In the genomic region with DNA sequence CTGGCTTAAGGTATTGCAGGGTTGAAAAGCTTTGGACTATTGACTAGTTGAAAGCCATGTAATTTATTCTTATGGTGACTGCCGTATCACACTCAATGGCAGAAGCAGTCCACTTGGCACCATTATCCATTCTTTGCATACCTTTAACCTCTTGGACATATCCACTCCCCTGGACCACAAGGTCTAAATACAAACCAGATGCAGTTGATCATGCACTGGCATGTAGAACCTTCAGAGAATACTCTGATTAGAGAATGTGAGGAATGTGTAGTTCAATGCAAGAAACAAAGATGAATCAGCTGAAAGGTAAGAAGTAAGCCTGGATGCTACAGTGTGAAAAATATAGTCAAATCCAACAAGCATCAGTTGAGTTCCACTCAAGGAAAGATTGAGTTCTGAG, we compare ENCODE assay signal across 13 cellular contexts.
DNase-seq lines count a peak whose midpoint lies in the region; ATAC-seq and TF ChIP-seq lines count a peak whose summit lies in the region.
"Had no signal": no experiment of that assay in that cellular context is flagged by ENCODE, and none has a peak within 500 bp of the region (broad histone marks: within the 10 kb centered on the region; RNA-seq: fewer than 3 reads in every experiment).

No MANE protein-coding gene starts in this region.

- TF ChIP-seq CTCF in cardiac muscle cell (IDR thresholded peaks at IDR 0.05; ENCODE audit: low read depth, low read length) (no peak), WTC11 (IDR thresholded peaks at IDR 0.05) (no peak), fibroblast of the aortic adventitia (IDR thresholded peaks at IDR 0.05; ENCODE audit: insufficient read depth, low read length) (no peak)

- no peaks in the 10 kb centered on the region for H3K27me3 ChIP-seq in cardiac muscle cell
- H3K27me3 ChIP-seq: ascending aorta, pancreas had no signal

- H3K27ac Mint-ChIP-seq in WTC11: peak overlapping the region; percentile 43

- H3K4me1 Mint-ChIP-seq in WTC11: peaks cover 15% of the 10 kb centered on the region

- H3K36me3 ChIP-seq in cardiac muscle cell: no peaks in the 10 kb centered on the region
- H3K36me3 ChIP-seq: ascending aorta, pancreas had no signal

- peak overlapping the region; percentile 4 for H3K27ac ChIP-seq in cardiac muscle cell
- H3K27ac ChIP-seq in temporal lobe (ENCODE audit: low read depth, low read length): peak overlapping the region; percentile 95
- H3K27ac ChIP-seq: ascending aorta, pancreas had no signal

- H3K4me1 ChIP-seq in cardiac muscle cell (ENCODE audit: low read depth): peaks cover 41% of the 10 kb centered on the region
- H3K4me1 ChIP-seq: ascending aorta, pancreas had no signal

- POLR2A ChIA-PET in WTC11 (lab: Charles Lee): interaction anchor here (0.5 kb wide), 1 partner anchor 15 kb away, joined by 3 read pairs; no protein-coding TSS in a partner anchor

- intact Hi-C loops in left cardiac atrium (cut with DNase I): no loop called here

- no peak overlapping the region for H3K4me3 Mint-ChIP-seq in WTC11

- no peaks in the 10 kb centered on the region for H3K27me3 Mint-ChIP-seq in WTC11 (ENCODE audit: low read depth)

- H3K9me3 Mint-ChIP-seq in WTC11: no peaks in the 10 kb centered on the region

- H3K4me3 ChIP-seq in cardiac muscle cell (no peak overlapping the region), fibroblast of the aortic adventitia (ENCODE audit: low read depth, low read length) (no peak overlapping the region)
- H3K4me3 ChIP-seq: ascending aorta, pancreas had no signal

- CTCF ChIA-PET in WTC11 (lab: Charles Lee): interaction anchor here (1.0 to 1.6 kb wide), 2 partner anchors 198 to 221 kb away, joined by 3 read pairs; no protein-coding TSS in a partner anchor

- H3K9me3 ChIP-seq in cardiac muscle cell (ENCODE audit: low read depth): no peaks in the 10 kb centered on the region
- H3K9me3 ChIP-seq: ascending aorta, pancreas had no signal

- peak; percentile 34 to 55 for DNase-seq in cardiac muscle cell (ENCODE audit: low read depth in 1 of 2, low spot score in 1 of 2)
- DNase-seq in left cardiac atrium: no peak
- DNase-seq in WTC11 (ENCODE audit: low spot score): no peak
- DNase-seq in fibroblast of the aortic adventitia (ENCODE audit: low read depth): peak; percentile 91
- no peak for DNase-seq in NCI-H345 treated with DMSO at 0.1 percent for 48 hours (lab: John Stamatoyannopoulos, UW; ENCODE audit: unreplicated experiment)
- DNase-seq: NCI-H187 treated with DMSO at 0.1 percent for 48 hours; stimulated activated CD4-positive, alpha-beta T cell treated with anti-CD3 and anti-CD28 coated beads, Interleukin-2, amount 100 ng/mL, for 24 hours; T-helper 9 cell had no signal

- ATAC-seq in left cardiac atrium (no peak), WTC11 (no peak), GM21528 (IDR thresholded peaks at IDR 0.05; ENCODE audit: low FRiP score, unreplicated experiment) (no peak), HG03520 (IDR thresholded peaks at IDR 0.05; ENCODE audit: unreplicated experiment) (no peak)

- H3K36me3 Mint-ChIP-seq in WTC11: no peaks in the 10 kb centered on the region

TF ChIP-seq in WTC11, 78 proteins besides CTCF, POLR2A, EP300 and RAD21:
- TF ChIP-seq ZNF219 (CRISPR knock-in tag; IDR thresholded peaks at IDR 0.05; ENCODE audit: borderline replicate concordance): no peak
- TF ChIP-seq ATF1 (CRISPR knock-in tag; IDR thresholded peaks at IDR 0.05): no peak
- no peak for TF ChIP-seq RORB (CRISPR knock-in tag; IDR thresholded peaks at IDR 0.05)
- TF ChIP-seq, protein P1, sequence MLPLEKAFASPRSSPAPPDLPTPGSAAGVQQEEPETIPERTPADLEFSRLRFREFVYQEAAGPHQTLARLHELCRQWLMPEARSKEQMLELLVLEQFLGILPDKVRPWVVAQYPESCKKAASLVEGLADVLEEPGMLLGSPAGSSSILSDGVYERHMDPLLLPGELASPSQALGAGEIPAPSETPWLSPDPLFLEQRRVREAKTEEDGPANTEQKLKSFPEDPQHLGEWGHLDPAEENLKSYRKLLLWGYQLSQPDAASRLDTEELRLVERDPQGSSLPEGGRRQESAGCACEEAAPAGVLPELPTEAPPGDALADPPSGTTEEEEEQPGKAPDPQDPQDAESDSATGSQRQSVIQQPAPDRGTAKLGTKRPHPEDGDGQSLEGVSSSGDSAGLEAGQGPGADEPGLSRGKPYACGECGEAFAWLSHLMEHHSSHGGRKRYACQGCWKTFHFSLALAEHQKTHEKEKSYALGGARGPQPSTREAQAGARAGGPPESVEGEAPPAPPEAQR (CRISPR knock-in tag; IDR thresholded peaks at IDR 0.05): no peak
- no peak for TF ChIP-seq ZNF671 (CRISPR knock-in tag; IDR thresholded peaks at IDR 0.05)
- TF ChIP-seq, protein P2, sequence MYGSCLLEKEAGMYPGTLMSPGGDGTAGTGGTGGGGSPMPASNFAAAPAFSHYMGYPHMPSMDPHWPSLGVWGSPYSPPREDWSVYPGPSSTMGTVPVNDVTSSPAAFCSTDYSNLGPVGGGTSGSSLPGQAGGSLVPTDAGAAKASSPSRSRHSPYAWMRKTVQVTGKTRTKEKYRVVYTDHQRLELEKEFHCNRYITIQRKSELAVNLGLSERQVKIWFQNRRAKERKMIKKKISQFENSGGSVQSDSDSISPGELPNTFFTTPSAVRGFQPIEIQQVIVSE (CRISPR knock-in tag; IDR thresholded peaks at IDR 0.05; ENCODE audit: borderline replicate concordance): no peak
- no peak for TF ChIP-seq NR2C2 (CRISPR knock-in tag; IDR thresholded peaks at IDR 0.05)
- no peak for TF ChIP-seq CREM (CRISPR knock-in tag; IDR thresholded peaks at IDR 0.05)
- TF ChIP-seq, protein P3, sequence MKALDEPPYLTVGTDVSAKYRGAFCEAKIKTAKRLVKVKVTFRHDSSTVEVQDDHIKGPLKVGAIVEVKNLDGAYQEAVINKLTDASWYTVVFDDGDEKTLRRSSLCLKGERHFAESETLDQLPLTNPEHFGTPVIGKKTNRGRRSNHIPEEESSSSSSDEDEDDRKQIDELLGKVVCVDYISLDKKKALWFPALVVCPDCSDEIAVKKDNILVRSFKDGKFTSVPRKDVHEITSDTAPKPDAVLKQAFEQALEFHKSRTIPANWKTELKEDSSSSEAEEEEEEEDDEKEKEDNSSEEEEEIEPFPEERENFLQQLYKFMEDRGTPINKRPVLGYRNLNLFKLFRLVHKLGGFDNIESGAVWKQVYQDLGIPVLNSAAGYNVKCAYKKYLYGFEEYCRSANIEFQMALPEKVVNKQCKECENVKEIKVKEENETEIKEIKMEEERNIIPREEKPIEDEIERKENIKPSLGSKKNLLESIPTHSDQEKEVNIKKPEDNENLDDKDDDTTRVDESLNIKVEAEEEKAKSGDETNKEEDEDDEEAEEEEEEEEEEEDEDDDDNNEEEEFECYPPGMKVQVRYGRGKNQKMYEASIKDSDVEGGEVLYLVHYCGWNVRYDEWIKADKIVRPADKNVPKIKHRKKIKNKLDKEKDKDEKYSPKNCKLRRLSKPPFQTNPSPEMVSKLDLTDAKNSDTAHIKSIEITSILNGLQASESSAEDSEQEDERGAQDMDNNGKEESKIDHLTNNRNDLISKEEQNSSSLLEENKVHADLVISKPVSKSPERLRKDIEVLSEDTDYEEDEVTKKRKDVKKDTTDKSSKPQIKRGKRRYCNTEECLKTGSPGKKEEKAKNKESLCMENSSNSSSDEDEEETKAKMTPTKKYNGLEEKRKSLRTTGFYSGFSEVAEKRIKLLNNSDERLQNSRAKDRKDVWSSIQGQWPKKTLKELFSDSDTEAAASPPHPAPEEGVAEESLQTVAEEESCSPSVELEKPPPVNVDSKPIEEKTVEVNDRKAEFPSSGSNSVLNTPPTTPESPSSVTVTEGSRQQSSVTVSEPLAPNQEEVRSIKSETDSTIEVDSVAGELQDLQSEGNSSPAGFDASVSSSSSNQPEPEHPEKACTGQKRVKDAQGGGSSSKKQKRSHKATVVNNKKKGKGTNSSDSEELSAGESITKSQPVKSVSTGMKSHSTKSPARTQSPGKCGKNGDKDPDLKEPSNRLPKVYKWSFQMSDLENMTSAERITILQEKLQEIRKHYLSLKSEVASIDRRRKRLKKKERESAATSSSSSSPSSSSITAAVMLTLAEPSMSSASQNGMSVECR (CRISPR knock-in tag; IDR thresholded peaks at IDR 0.05; ENCODE audit: borderline replicate concordance): no peak
- TF ChIP-seq ZNF416 (CRISPR knock-in tag; IDR thresholded peaks at IDR 0.05): no peak
- no peak for TF ChIP-seq ZNF263 (CRISPR knock-in tag; IDR thresholded peaks at IDR 0.05; ENCODE audit: low read depth)
- TF ChIP-seq CREB1 (CRISPR knock-in tag; IDR thresholded peaks at IDR 0.05): no peak
- TF ChIP-seq IRF2 (CRISPR knock-in tag; IDR thresholded peaks at IDR 0.05; ENCODE audit: borderline replicate concordance, low read depth): no peak
- TF ChIP-seq FOXJ3 (CRISPR knock-in tag; IDR thresholded peaks at IDR 0.05; ENCODE audit: borderline replicate concordance): no peak
- TF ChIP-seq, protein P4, sequence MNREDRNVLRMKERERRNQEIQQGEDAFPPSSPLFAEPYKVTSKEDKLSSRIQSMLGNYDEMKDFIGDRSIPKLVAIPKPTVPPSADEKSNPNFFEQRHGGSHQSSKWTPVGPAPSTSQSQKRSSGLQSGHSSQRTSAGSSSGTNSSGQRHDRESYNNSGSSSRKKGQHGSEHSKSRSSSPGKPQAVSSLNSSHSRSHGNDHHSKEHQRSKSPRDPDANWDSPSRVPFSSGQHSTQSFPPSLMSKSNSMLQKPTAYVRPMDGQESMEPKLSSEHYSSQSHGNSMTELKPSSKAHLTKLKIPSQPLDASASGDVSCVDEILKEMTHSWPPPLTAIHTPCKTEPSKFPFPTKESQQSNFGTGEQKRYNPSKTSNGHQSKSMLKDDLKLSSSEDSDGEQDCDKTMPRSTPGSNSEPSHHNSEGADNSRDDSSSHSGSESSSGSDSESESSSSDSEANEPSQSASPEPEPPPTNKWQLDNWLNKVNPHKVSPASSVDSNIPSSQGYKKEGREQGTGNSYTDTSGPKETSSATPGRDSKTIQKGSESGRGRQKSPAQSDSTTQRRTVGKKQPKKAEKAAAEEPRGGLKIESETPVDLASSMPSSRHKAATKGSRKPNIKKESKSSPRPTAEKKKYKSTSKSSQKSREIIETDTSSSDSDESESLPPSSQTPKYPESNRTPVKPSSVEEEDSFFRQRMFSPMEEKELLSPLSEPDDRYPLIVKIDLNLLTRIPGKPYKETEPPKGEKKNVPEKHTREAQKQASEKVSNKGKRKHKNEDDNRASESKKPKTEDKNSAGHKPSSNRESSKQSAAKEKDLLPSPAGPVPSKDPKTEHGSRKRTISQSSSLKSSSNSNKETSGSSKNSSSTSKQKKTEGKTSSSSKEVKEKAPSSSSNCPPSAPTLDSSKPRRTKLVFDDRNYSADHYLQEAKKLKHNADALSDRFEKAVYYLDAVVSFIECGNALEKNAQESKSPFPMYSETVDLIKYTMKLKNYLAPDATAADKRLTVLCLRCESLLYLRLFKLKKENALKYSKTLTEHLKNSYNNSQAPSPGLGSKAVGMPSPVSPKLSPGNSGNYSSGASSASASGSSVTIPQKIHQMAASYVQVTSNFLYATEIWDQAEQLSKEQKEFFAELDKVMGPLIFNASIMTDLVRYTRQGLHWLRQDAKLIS (CRISPR knock-in tag; IDR thresholded peaks at IDR 0.05; ENCODE audit: borderline replicate concordance): no peak
TF ChIP-seq in WTC11: peak in this region for 0.

Comparison
In these comparisons a context has a peak if more than half of its experiments do, and no peak if none do; other contexts are left out.
1. DNase-seq: peak in cardiac muscle cell (2 of 2) and fibroblast of the aortic adventitia (single experiment); none in left cardiac atrium (single experiment), WTC11 (single experiment) and NCI-H345 treated with DMSO at 0.1 percent for 48 hours (single experiment).